In genomic region chr11:85647078-85647477, GRCh38 we compare ENCODE assay signal across 8 cellular contexts. TPM values are rescaled to one million over a fixed set of nuclear protein-coding genes. Genes with fewer than 3 reads are reported as not detected.
DNase-seq lines count a peak whose midpoint lies in the region; ATAC-seq, FAIRE-seq and TF ChIP-seq lines count a peak whose summit lies in the region.

No MANE protein-coding gene starts in this region.

- H3K36me3 Mint-ChIP-seq in GM23338 (ENCODE audit: low read depth) = peaks cover 10% of the 10 kb centered on the region; the same call in 1 of the 3 replicates
- H3K36me3 Mint-ChIP-seq in activated naive CD8-positive, alpha-beta T cell = no peaks in the 10 kb centered on the region

- FAIRE-seq in RCC 7860 (lab: Jason Lieb, UNC) = no peak

- peak overlapping the region; percentile 78 for H3K4me2 ChIP-seq in GM23338

- 33% methylated on average over 2 of the region's 2 CpGs for WGBS in urinary bladder

- TF ChIP-seq CTCF in GM23338 (conservative IDR thresholded peaks at IDR 0.05; ENCODE audit: low read depth in 2 of 2) (no peak), left lung (IDR thresholded peaks at IDR 0.05) (no peak)

- H3K4me1 ChIP-seq in ACC112 (ENCODE audit: control insufficient read depth, insufficient read depth, low read length, unreplicated experiment) = peaks cover 23% of the 10 kb centered on the region
- H3K4me1 ChIP-seq in GM23338 (ENCODE audit: insufficient read depth) = peaks cover 11% of the 10 kb centered on the region
- peaks cover 0 to 19% of the 10 kb centered on the region in 2 donors for H3K4me1 ChIP-seq in left lung
- H3K4me1 ChIP-seq in urinary bladder (ENCODE audit: insufficient read depth) = no peaks in the 10 kb centered on the region

- peaks cover 2% of the 10 kb centered on the region for H3K27me3 Mint-ChIP-seq in GM23338 (ENCODE audit: insufficient read depth, low read depth, poor library complexity)
- H3K27me3 Mint-ChIP-seq in activated naive CD8-positive, alpha-beta T cell = peaks cover 11% of the 10 kb centered on the region

- intact Hi-C loops in left lung (cut with DNase I) = no loop called here

- H3K27me3 ChIP-seq in ACC112 (ENCODE audit: insufficient read depth, low read length) (peaks cover 4% of the 10 kb centered on the region; the same call in 1 of the 2 replicates), GM23338 (ENCODE audit: insufficient read depth) (no peaks in the 10 kb centered on the region), left lung (peaks cover 0 to 22% of the 10 kb centered on the region in 2 donors)

- no peaks in the 10 kb centered on the region for H3K9me3 Mint-ChIP-seq in GM23338
- H3K9me3 Mint-ChIP-seq in activated naive CD8-positive, alpha-beta T cell (ENCODE audit: low read depth) = no peaks in the 10 kb centered on the region

- peaks cover 23% of the 10 kb centered on the region for H3K4me1 Mint-ChIP-seq in GM23338
- peaks cover 25% of the 10 kb centered on the region for H3K4me1 Mint-ChIP-seq in activated naive CD8-positive, alpha-beta T cell (ENCODE audit: low read depth)

- H3K36me3 ChIP-seq in ACC112 (ENCODE audit: insufficient read depth, low read length) = peaks cover 4% of the 10 kb centered on the region
- no peaks in the 10 kb centered on the region; the same call in 1 of the 2 replicates for H3K36me3 ChIP-seq in GM23338 (ENCODE audit: insufficient read depth)
- peaks cover 0 to 7% of the 10 kb centered on the region in 2 donors for H3K36me3 ChIP-seq in left lung
- no peaks in the 10 kb centered on the region for H3K36me3 ChIP-seq in urinary bladder (ENCODE audit: insufficient read depth)

- H3K9me2 ChIP-seq in GM23338 (ENCODE audit: insufficient read depth) = no peaks in the 10 kb centered on the region

- peak overlapping the region; percentile 83 for H3K4me3 ChIP-seq in ACC112 (ENCODE audit: low read depth, low read length)
- peak overlapping the region; percentile 66 for H3K4me3 ChIP-seq in GM23338
- peak overlapping the region; percentile 45 to 65 for H3K4me3 ChIP-seq in left lung
- peak overlapping the region; percentile 59 for H3K4me3 ChIP-seq in urinary bladder (ENCODE audit: low read depth, low read length)

- H3F3A ChIP-seq in GM23338 (replicated peaks; ENCODE audit: low read depth) = no peaks in the 10 kb centered on the region

- peak overlapping the region; percentile 40 for H3K27ac ChIP-seq in ACC112 (ENCODE audit: low read depth, low read length)
- H3K27ac ChIP-seq in GM23338 (ENCODE audit: low read depth) = peak overlapping the region; percentile 77; the same call in 1 of the 2 replicates
- peak overlapping the region; percentile 37 to 76 for H3K27ac ChIP-seq in left lung
- peak overlapping the region; percentile 80 for H3K27ac ChIP-seq in urinary bladder (ENCODE audit: low read depth)

- H4K20me1 ChIP-seq in GM23338 (replicated peaks; ENCODE audit: insufficient read depth) = no peaks in the 10 kb centered on the region

- ATAC-seq in GM23338 (peak; percentile 7; the same call in 1 of the 3 replicates), left lung (peak; percentile 22), HG02798 (IDR thresholded peaks at IDR 0.05; ENCODE audit: poor library complexity, unreplicated experiment) (no peak)

- no peak for DNase-seq in GM23338 (ENCODE audit: low spot score)
- no peak for DNase-seq in left lung
- no peak for DNase-seq in RCC 7860 (ENCODE audit: low spot score)
- no peak for DNase-seq in DMS 273 treated with DMSO at 0.1 percent for 48 hours (lab: John Stamatoyannopoulos, UW)

- no peaks in the 10 kb centered on the region for H3K9me3 ChIP-seq in left lung

- H2AFZ ChIP-seq in ACC112 (ENCODE audit: low read length, unreplicated experiment) = peak overlapping the region; percentile 94
- 0 out of 2 replicates have a peak overlapping the region, but pooled peaks have one; percentile 39 for H2AFZ ChIP-seq in GM23338

- H3K79me2 ChIP-seq in ACC112 (ENCODE audit: control insufficient read depth, insufficient read depth, low read length, unreplicated experiment) (peaks cover 32% of the 10 kb centered on the region), GM23338 (replicated peaks; ENCODE audit: insufficient read depth) (peaks cover 8% of the 10 kb centered on the region; the same call in 1 of the 2 replicates)

- H3K4me3 Mint-ChIP-seq in GM23338 = peak overlapping the region; percentile 93
- H3K4me3 Mint-ChIP-seq in activated naive CD8-positive, alpha-beta T cell = peak overlapping the region; percentile 96

- H3K27ac Mint-ChIP-seq in GM23338 = peak overlapping the region; percentile 98
- H3K27ac Mint-ChIP-seq in activated naive CD8-positive, alpha-beta T cell = peak overlapping the region; percentile 96

TF ChIP-seq in GM23338, 12 proteins besides CTCF, POLR2A, EP300 and RAD21:
- TF ChIP-seq STAT1 (IDR thresholded peaks at IDR 0.05; ENCODE audit: unreplicated experiment) = no peak
- no peak for TF ChIP-seq ZNF331 (CRISPR knock-in tag; IDR thresholded peaks at IDR 0.05; ENCODE audit: low read depth)
- no peak for TF ChIP-seq ZNF114 (CRISPR knock-in tag; IDR thresholded peaks at IDR 0.05)
- no peak for TF ChIP-seq EZH2phosphoT487 (IDR thresholded peaks at IDR 0.05; ENCODE audit: unreplicated experiment)
- no peak for TF ChIP-seq ETS1 (IDR thresholded peaks at IDR 0.05)

RNA-seq across cellular contexts. Expression of gene TMEM126A, which starts 0.7 kb away (rescaled TPM):
- 24.7 and 29.5 TPM in 2 replicates for total RNA-seq in GM23338 (2014; rRNA removed; shearing (Covaris generic))
- polyA plus RNA-seq in GM23338 (2016; fragmentation: Nextera tagmentation; extraction: Ambion mirVana) (70.2 and 71.1 TPM in 2 replicates), urinary bladder (37.0 TPM)
- total RNA-seq in left lung (10 to 100 TPM; 30.2 to 32.6 TPM), urinary bladder (29.3 TPM)

RNA-seq across cellular contexts. Expression of gene CREBZF, which starts 17.9 kb away (rescaled TPM):
- 64.3 and 82.2 TPM in 2 replicates for total RNA-seq in GM23338 (2014; rRNA removed; shearing (Covaris generic))
- 32.3 and 34.8 TPM in 2 replicates for polyA plus RNA-seq in GM23338 (2016; fragmentation: Nextera tagmentation; extraction: Ambion mirVana)
- 10 to 100 TPM; 30.2 to 35.6 TPM for total RNA-seq in left lung
- 94.0 TPM for total RNA-seq in urinary bladder
- 32.7 TPM for polyA plus RNA-seq in urinary bladder

RNA-seq across cellular contexts. Expression of gene TMEM126B, which starts 18.7 kb away (rescaled TPM):
- 93.0 and 96.1 TPM in 2 replicates for total RNA-seq in GM23338 (2014; rRNA removed; shearing (Covaris generic))
- polyA plus RNA-seq in GM23338 (2016; fragmentation: Nextera tagmentation; extraction: Ambion mirVana) (169 and 176 TPM in 2 replicates), urinary bladder (65.5 TPM)
- total RNA-seq in left lung (10 to 100 TPM; 50.8 to 61.3 TPM), urinary bladder (68.9 TPM)

RNA-seq across cellular contexts. Expression of gene DLG2, which starts 19.9 kb away (rescaled TPM):
- total RNA-seq in GM23338 (2014; rRNA removed; shearing (Covaris generic)) = 14.4 and 19.8 TPM in 2 replicates
- polyA plus RNA-seq in GM23338 (2016; fragmentation: Nextera tagmentation; extraction: Ambion mirVana) = 13.0 and 21.5 TPM in 2 replicates
- 10 to 100 TPM in 1 of 2 donors, 1 to 10 TPM in 1; 4.5 to 15.0 TPM for total RNA-seq in left lung
- 42.4 TPM for total RNA-seq in urinary bladder
- 3.4 TPM for polyA plus RNA-seq in urinary bladder

RNA-seq across cellular contexts. Expression of gene CCDC89, which starts 38.9 kb away (rescaled TPM):
- 0.31 TPM in 1 of 2 replicates, not detected in the other for total RNA-seq in GM23338 (2014; rRNA removed; shearing (Covaris generic))
- not detected in 2 replicates for polyA plus RNA-seq in GM23338 (2016; fragmentation: Nextera tagmentation; extraction: Ambion mirVana)
- 1 to 10 TPM; 1.5 to 2.5 TPM for total RNA-seq in left lung
- 4.1 TPM for total RNA-seq in urinary bladder
- 2.3 TPM for polyA plus RNA-seq in urinary bladder
